ENCODE assay signal across 10 cellular contexts in the genomic region with DNA sequence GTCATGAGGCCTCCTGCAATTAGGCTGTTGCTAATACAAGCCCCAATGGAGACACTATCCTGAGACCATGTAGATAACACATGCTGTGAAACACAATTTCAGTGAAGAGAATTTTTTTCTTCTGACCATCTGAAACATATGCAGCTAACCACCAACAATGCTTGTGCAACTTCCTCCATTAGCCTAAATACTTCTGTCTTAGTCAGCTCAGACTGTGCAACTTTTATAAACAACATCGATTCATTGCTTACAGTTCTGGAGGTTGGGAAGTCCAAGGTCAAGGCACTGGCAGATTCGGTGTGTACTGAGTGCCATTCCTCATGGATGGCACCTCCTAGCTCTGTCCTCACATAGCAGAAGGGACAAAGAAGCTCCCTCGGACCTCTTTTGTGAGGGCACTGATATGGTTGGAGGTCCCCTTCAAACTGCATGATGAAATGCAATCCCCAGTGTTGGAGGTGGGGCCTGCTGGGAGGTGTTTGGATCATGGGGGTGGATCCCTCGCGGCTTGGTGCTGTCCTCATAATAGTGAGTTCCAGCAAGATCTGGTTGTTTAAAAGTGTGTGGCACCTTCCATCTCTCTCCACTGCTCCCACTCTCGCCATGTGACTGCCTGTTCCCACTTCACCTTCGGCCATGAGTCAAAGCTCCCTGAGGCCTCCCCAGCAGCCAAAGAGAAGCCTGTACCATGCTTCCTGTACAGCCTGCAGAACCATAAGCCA. TPM values are rescaled to one million over a fixed set of nuclear protein-coding genes. Genes with fewer than 3 reads are reported as not detected.
DNase-seq lines count a peak whose midpoint lies in the region; ATAC-seq, FAIRE-seq and TF ChIP-seq lines count a peak whose summit lies in the region.
"Had no signal": no experiment of that assay in that cellular context is flagged by ENCODE, and none has a peak within 500 bp of the region (broad histone marks: within the 10 kb centered on the region; RNA-seq: fewer than 3 reads in every experiment).

No MANE protein-coding gene starts in this region.

- H3K9me3 ChIP-seq in GM12878 (replicated peaks; ENCODE audit: control insufficient read depth, insufficient read depth, low read length), result no peaks in the 10 kb centered on the region; the same call in 2 of the 3 replicates

- no peak overlapping the region; the same call in none of the 2 replicates for H3K4me2 ChIP-seq in GM12878 (ENCODE audit: control insufficient read depth, insufficient read depth)

- intact Hi-C loops in GM12878 (cut with micrococcal nuclease; ENCODE audit: unreplicated experiment), result no loop called here

- peak overlapping the region; percentile 75 for H3K27ac Mint-ChIP-seq in neural crest cell (ENCODE audit: unreplicated experiment)

- FAIRE-seq in GM12878 (lab: Jason Lieb, UNC) (no peak), GM12892 (lab: Jason Lieb, UNC) (no peak)

- H3K27me3 Mint-ChIP-seq in neural crest cell (ENCODE audit: low read depth), result no peaks in the 10 kb centered on the region

- peaks cover 33% of the 10 kb centered on the region for H3K4me1 Mint-ChIP-seq in neural crest cell

- H3K36me3 ChIP-seq in GM12878 (ENCODE audit: control insufficient read depth in 2 of 2, insufficient read depth in 2 of 2, low read length in 1 of 2), result peaks cover 6 to 12% of the 10 kb centered on the region in 2 experiments; a peak in 3 of 4 replicates

- no peak for TF ChIP-seq CTCF in GM12878 (IDR thresholded peaks at IDR 0.05 in 2 of 3, conservative IDR thresholded peaks at IDR 0.05 in 1 of 3; ENCODE audit: control insufficient read depth in 2 of 3, extremely low read depth in 1 of 3, insufficient read depth in 1 of 3, low read depth in 3 of 3, low read length in 3 of 3)
- no peak for TF ChIP-seq CTCF in neural crest cell (conservative IDR thresholded peaks at IDR 0.05)

- no peak overlapping the region; the same call in none of the 2 replicates for H3K27ac ChIP-seq in GM12878 (ENCODE audit: control insufficient read depth, insufficient read depth)

- 81% methylated on average over 7 of the region's 7 CpGs for WGBS in GM12878 (ENCODE audit: insufficient coverage, insufficient replicate concordance, low lambda C conversion rate, missing lambda C conversion rate)

- SMC1A ChIA-PET in GM12878 (lab: Charles Lee; ENCODE audit: uncharacterized antibody, unreplicated experiment), result interaction anchor here (0.9 to 2.9 kb wide), 10 partner anchors 9 to 117 kb away, joined by 3 to 17 read pairs (median 6); no protein-coding TSS in a partner anchor

- BruUV-seq in GM12878 (replicated peaks; lab: Mats Ljungman, UMichigan), result no TSS peak

- H3K4me3 Mint-ChIP-seq in neural crest cell, result no peak overlapping the region

- H3K9ac ChIP-seq in GM12878 (ENCODE audit: control insufficient read depth, insufficient read depth, low read length), result no peak overlapping the region

- peaks cover 81% of the 10 kb centered on the region for H3K79me2 ChIP-seq in GM12878 (ENCODE audit: control insufficient read depth, insufficient read depth, low read length)

- H3K36me3 Mint-ChIP-seq in neural crest cell (ENCODE audit: low read depth), result peaks cover 20% of the 10 kb centered on the region

- H3K4me1 ChIP-seq in GM12878 (ENCODE audit: control insufficient read depth, insufficient read depth, low read length), result peaks cover 29% of the 10 kb centered on the region

- DNase-seq in EL (peak; percentile 92), KBM-7 (peak; percentile 34), GM12878 (ENCODE audit: low read depth, low spot score) (no peak), neural crest cell (ENCODE audit: low read depth, low spot score) (no peak), NCI-H2196 (lab: John Stamatoyannopoulos, UW; ENCODE audit: unreplicated experiment) (no peak), GM12892 (ENCODE audit: insufficient read length) (no peak), SHP77 treated with DMSO at 0.1 percent for 48 hours (lab: John Stamatoyannopoulos, UW) (no peak), middle frontal gyrus (ENCODE audit: extremely low spot score, low spot score) (no peak)
- DNase-seq: activated CD4-positive, alpha-beta T cell treated with anti-CD3 and anti-CD28 coated beads for 48 hours had no signal

- no peak overlapping the region for H2AFZ ChIP-seq in GM12878 (ENCODE audit: control insufficient read depth, low read depth, low read length)

- TF ChIP-seq EP300 in GM12878 (IDR thresholded peaks at IDR 0.05; ENCODE audit: borderline replicate concordance in 1 of 2, control insufficient read depth in 1 of 2, low read depth in 2 of 2, low read length in 2 of 2), result no peak

- H4K20me1 ChIP-seq in GM12878 (ENCODE audit: control insufficient read depth, insufficient read depth), result peaks cover 13% of the 10 kb centered on the region

- H3K27me3 ChIP-seq in GM12878 (replicated peaks in 1 of 2; ENCODE audit: control insufficient read depth in 2 of 2, insufficient read depth in 2 of 2, low read length in 1 of 2), result no peaks in the 10 kb centered on the region

- TF ChIP-seq POLR2A in GM12878 (IDR thresholded peaks at IDR 0.05; ENCODE audit: low read depth, low read length) (no peak), GM12892 (IDR thresholded peaks at IDR 0.05; ENCODE audit: low read depth, low read length) (no peak)

- ATAC-seq in GM12878, result peak; percentile 44

- POLR2A ChIA-PET in GM12878 (lab: Charles Lee), result interaction anchor here (0.9 to 2.3 kb wide), 4 partner anchors 9 to 73 kb away, joined by 3 to 9 read pairs (median 7); no protein-coding TSS in a partner anchor

- CTCF ChIA-PET in GM12878 (lab: Yijun Ruan, JAX), result interaction anchor here (0.7 to 1.7 kb wide), 2 partner anchors 9 to 105 kb away, joined by 4 to 5 read pairs; no protein-coding TSS in a partner anchor

- no peaks in the 10 kb centered on the region for H3K9me3 Mint-ChIP-seq in neural crest cell

- RAD21 ChIA-PET in GM12878 (lab: Charles Lee; ENCODE audit: unreplicated experiment), result interaction anchor here (0.5 to 3.3 kb wide), 7 partner anchors 9 to 347 kb away, joined by 3 to 10 read pairs (median 4); no protein-coding TSS in a partner anchor

- TF ChIP-seq RAD21 in GM12878 (IDR thresholded peaks at IDR 0.05; ENCODE audit: insufficient read depth, low read depth, low read length), result no peak

- in situ Hi-C loops in KBM-7 (cut with MboI; ENCODE audit: low pct_unique_long_range_greater_than_20kb, low sequenced_read_pairs), result no loop called here
- in situ Hi-C loops in GM12878 (cut with MboI), result no loop called here

- H3K4me3 ChIP-seq in GM12878, result no peak overlapping the region
- H3K4me3 ChIP-seq: skin epidermis had no signal

TF ChIP-seq in GM12878, 131 proteins besides CTCF, POLR2A, EP300 and RAD21 (continues in another document):
- TF ChIP-seq EGR1 (IDR thresholded peaks at IDR 0.05; ENCODE audit: borderline replicate concordance in 1 of 2, low read depth in 2 of 2, low read length in 2 of 2) (no peak), NFYA (IDR thresholded peaks at IDR 0.05; ENCODE audit: borderline replicate concordance, low read depth, low read length) (no peak), PML (IDR thresholded peaks at IDR 0.05; ENCODE audit: low read length) (no peak), NR2C2 (IDR thresholded peaks at IDR 0.05; ENCODE audit: borderline replicate concordance, control insufficient read depth, insufficient read length, low read depth) (no peak), NFXL1 (IDR thresholded peaks at IDR 0.05; ENCODE audit: borderline replicate concordance) (no peak)
- TF ChIP-seq, protein P1, sequence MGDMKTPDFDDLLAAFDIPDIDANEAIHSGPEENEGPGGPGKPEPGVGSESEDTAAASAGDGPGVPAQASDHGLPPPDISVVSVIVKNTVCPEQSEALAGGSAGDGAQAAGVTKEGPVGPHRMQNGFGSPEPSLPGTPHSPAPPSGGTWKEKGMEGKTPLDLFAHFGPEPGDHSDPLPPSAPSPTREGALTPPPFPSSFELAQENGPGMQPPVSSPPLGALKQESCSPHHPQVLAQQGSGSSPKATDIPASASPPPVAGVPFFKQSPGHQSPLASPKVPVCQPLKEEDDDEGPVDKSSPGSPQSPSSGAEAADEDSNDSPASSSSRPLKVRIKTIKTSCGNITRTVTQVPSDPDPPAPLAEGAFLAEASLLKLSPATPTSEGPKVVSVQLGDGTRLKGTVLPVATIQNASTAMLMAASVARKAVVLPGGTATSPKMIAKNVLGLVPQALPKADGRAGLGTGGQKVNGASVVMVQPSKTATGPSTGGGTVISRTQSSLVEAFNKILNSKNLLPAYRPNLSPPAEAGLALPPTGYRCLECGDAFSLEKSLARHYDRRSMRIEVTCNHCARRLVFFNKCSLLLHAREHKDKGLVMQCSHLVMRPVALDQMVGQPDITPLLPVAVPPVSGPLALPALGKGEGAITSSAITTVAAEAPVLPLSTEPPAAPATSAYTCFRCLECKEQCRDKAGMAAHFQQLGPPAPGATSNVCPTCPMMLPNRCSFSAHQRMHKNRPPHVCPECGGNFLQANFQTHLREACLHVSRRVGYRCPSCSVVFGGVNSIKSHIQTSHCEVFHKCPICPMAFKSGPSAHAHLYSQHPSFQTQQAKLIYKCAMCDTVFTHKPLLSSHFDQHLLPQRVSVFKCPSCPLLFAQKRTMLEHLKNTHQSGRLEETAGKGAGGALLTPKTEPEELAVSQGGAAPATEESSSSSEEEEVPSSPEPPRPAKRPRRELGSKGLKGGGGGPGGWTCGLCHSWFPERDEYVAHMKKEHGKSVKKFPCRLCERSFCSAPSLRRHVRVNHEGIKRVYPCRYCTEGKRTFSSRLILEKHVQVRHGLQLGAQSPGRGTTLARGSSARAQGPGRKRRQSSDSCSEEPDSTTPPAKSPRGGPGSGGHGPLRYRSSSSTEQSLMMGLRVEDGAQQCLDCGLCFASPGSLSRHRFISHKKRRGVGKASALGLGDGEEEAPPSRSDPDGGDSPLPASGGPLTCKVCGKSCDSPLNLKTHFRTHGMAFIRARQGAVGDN (IDR thresholded peaks at IDR 0.05), result no peak

RNA-seq across cellular contexts. Expression of a gene that starts 27.7 kb away (rescaled TPM):
- 91.0 and 96.5 TPM in 2 replicates for total RNA-seq in GM12878 (2013; cell fraction: nucleolus; rRNA removed)
- total RNA-seq in GM12878 (2014; rRNA removed) (52.2 and 61.7 TPM in 2 replicates), GM12878 (2014; rRNA removed; fragmentation: Illumina TruSeq; extraction: Trizol) (66.3 and 68.6 TPM in 2 replicates), GM12878 (2021) (87.0 and 88.1 TPM in 2 replicates), neural crest cell (113 and 114 TPM in 2 replicates)
- polyA plus RNA-seq in GM12878 (2011; ENCODE audit: low read depth), result 66.2 TPM
- polyA plus RNA-seq in GM12878 (2011; rRNA removed) (56.7 and 70.4 TPM in 2 replicates), GM12878 (2014; fragmentation: Illumina TruSeq; extraction: Trizol) (115 and 132 TPM in 2 replicates), GM12878 (2014; fragmentation: Nextera tagmentation; extraction: Ambion mirVana) (10 to 100 TPM in 1 of 2 experiments, 1 to 10 TPM in 1; 9.9 to 19.1 TPM), GM12878 (2014; rRNA removed) (49.5 and 53.6 TPM in 2 replicates), GM12878 (2016; fragmentation: Nextera tagmentation; extraction: Ambion mirVana) (1 to 10 TPM; 7.5 to 8.2 TPM)
- 43.2 and 61.8 TPM in 2 replicates for polyA plus RNA-seq in GM12878 (2011; cell fraction: cytosol; rRNA removed)
- 59.5 and 64.2 TPM in 2 replicates for polyA plus RNA-seq in GM12878 (2011; cell fraction: nucleus; rRNA removed)
- polyA plus RNA-seq in GM12878 (2012), result 87.5 and 98.1 TPM in 2 replicates
- polyA minus RNA-seq in GM12878 (2011; rRNA and poly(A)+ RNA removed), result 30.6 and 38.6 TPM in 2 replicates
- polyA minus RNA-seq in GM12878 (2011; cell fraction: cytosol; rRNA and poly(A)+ RNA removed), result 15.6 and 23.4 TPM in 2 replicates
- 29.5 and 49.8 TPM in 2 replicates for polyA minus RNA-seq in GM12878 (2011; cell fraction: nucleus; rRNA and poly(A)+ RNA removed)
- polyA plus RNA-seq in GM12892 (2012; ENCODE audit: missing spikeins), result 63.2 TPM

Comparison
In these comparisons a context has a peak if more than half of its experiments do, and no peak if none do; other contexts are left out.
1. DNase-seq: peak in EL (single experiment) and KBM-7 (single experiment); none in GM12878 (single experiment), neural crest cell (single experiment), NCI-H2196 (single experiment), GM12892 (single experiment), SHP77 treated with DMSO at 0.1 percent for 48 hours (single experiment) and middle frontal gyrus (single experiment).